In the genomic region with DNA sequence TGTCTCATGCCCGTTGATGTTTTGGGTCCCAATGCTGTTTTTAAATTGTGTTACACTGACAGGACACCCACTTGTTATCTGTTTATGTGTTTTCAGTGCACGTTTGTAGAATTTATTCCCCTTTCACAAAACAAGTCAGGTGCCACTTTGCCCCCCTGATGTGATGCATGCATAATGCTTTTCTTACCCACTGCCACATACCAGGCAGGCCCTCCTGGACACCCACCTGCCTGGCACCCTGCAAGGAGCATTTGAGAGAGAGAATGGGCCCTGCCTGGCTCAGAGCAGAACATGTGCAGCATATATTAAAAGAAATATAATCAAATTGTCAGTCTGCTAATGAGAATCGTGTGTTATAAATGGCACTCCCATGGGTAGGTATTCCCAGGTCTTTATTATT, we compare ENCODE assay signal across 20 cellular contexts. TPM values are rescaled to one million over a fixed set of nuclear protein-coding genes. Genes with fewer than 3 reads are reported as not detected.
A peak's percentile ranks its signal among the peaks of the same experiment; 100 is the strongest.
DNase-seq lines count a peak whose midpoint lies in the region; ATAC-seq and TF ChIP-seq lines count a peak whose summit lies in the region.
"Had no signal": no experiment of that assay in that cellular context is flagged by ENCODE, and none has a peak within 500 bp of the region (broad histone marks: within the 10 kb centered on the region; RNA-seq: fewer than 3 reads in every experiment).

No MANE protein-coding gene starts in this region.

- no peak overlapping the region for H2AK5ac ChIP-seq in trophoblast cell (ENCODE audit: low read length)

- H3K9me2 ChIP-seq in SK-N-SH: no peaks in the 10 kb centered on the region

- H2BK5ac ChIP-seq in trophoblast cell (ENCODE audit: low read depth, low read length, poor library complexity): peak overlapping the region; percentile 17

- no peak for TF ChIP-seq CTCF in SK-N-SH (IDR thresholded peaks at IDR 0.05)
- TF ChIP-seq CTCF in HEK293 (tag by site-specific recombination; IDR thresholded peaks at IDR 0.05): no peak
- TF ChIP-seq CTCF in OCI-LY3 (IDR thresholded peaks at IDR 0.05; ENCODE audit: low read depth, low read length): no peak

- peak overlapping the region; percentile 80 for H4K91ac ChIP-seq in trophoblast cell (ENCODE audit: low read depth, low read length)

- H3K9me3 ChIP-seq in SK-N-SH (no peaks in the 10 kb centered on the region), HEK293 (ENCODE audit: control insufficient read depth, insufficient read depth, low read depth, low read length) (no peaks in the 10 kb centered on the region), OCI-LY3 (ENCODE audit: insufficient read depth, low read length) (no peaks in the 10 kb centered on the region), trophoblast cell (ENCODE audit: insufficient read depth, low read depth, low read length) (no peaks in the 10 kb centered on the region)

- DNase-seq in SK-N-SH: no peak
- no peak for DNase-seq in trophoblast cell
- DNase-seq in T-helper 1 cell: no peak
- DNase-seq: 8988T; Calu3; CD4-positive, alpha-beta memory T cell; DMS79 treated with DMSO at 0.1 percent for 48 hours; EL; HCEC 1CT; HFFc6; KBM-7 had no signal

- H3K18ac ChIP-seq in trophoblast cell (ENCODE audit: low read length): no peak overlapping the region

- H3K9ac ChIP-seq in SK-N-SH: no peak overlapping the region
- H3K9ac ChIP-seq in OCI-LY3 (ENCODE audit: low read length): no peak overlapping the region
- no peak overlapping the region for H3K9ac ChIP-seq in trophoblast cell (ENCODE audit: low read length)
- H3K9ac ChIP-seq: BLaER1 had no signal

- H2BK120ac ChIP-seq in trophoblast cell (ENCODE audit: insufficient read depth, low read length, poor library complexity): peak overlapping the region; percentile 61

- POLR2A ChIA-PET in SK-N-SH (lab: Yijun Ruan, JAX): no interaction called here
- POLR2A ChIA-PET in HEK293 (lab: Yijun Ruan, JAX): no interaction called here

- peaks cover 40% of the 10 kb centered on the region for H3K79me1 ChIP-seq in trophoblast cell (ENCODE audit: low read length)

- no peak overlapping the region for H4K8ac ChIP-seq in trophoblast cell (ENCODE audit: low read depth, low read length)

- no peaks in the 10 kb centered on the region for H3F3A ChIP-seq in SK-N-SH (replicated peaks; ENCODE audit: insufficient read depth)

- H3K4ac ChIP-seq in trophoblast cell (ENCODE audit: low read depth, low read length): no peak overlapping the region

- no peak overlapping the region for H3K4me2 ChIP-seq in SK-N-SH
- peak overlapping the region; percentile 5 for H3K4me2 ChIP-seq in OCI-LY3 (ENCODE audit: low read length)
- no peak overlapping the region for H3K4me2 ChIP-seq in trophoblast cell (ENCODE audit: low read length)

- H3K79me2 ChIP-seq in SK-N-SH (ENCODE audit: insufficient read depth) (no peaks in the 10 kb centered on the region), OCI-LY3 (ENCODE audit: low read length) (no peaks in the 10 kb centered on the region), trophoblast cell (ENCODE audit: control insufficient read depth, insufficient read depth, low read length, poor library complexity) (peaks cover 11% of the 10 kb centered on the region)

- H3K4me3 ChIP-seq in SK-N-SH (ENCODE audit: low read depth in 2 of 2, low read length in 1 of 2) (no peak overlapping the region), HEK293 (ENCODE audit: low read depth, low read length) (no peak overlapping the region), OCI-LY3 (ENCODE audit: low read length) (no peak overlapping the region), trophoblast cell (ENCODE audit: low read depth, low read length) (no peak overlapping the region)
- H3K4me3 ChIP-seq: BLaER1 had no signal

- peak overlapping the region in 1 of 2 experiments; percentile 62; a peak in 2 of 4 replicates for H3K27ac ChIP-seq in SK-N-SH (ENCODE audit: low read depth in 2 of 2, low read length in 1 of 2)
- H3K27ac ChIP-seq in HEK293 (ENCODE audit: extremely low read depth, low read depth, low read length): no peak overlapping the region
- no peak overlapping the region for H3K27ac ChIP-seq in OCI-LY3 (ENCODE audit: low read length)
- H3K27ac ChIP-seq in trophoblast cell (ENCODE audit: low read depth, low read length): no peak overlapping the region
- H3K27ac ChIP-seq: BLaER1 had no signal

- H3K4me1 ChIP-seq in SK-N-SH (ENCODE audit: control insufficient read depth in 1 of 2, insufficient read depth in 2 of 2, low read depth in 1 of 2, low read length in 1 of 2) (peaks cover 0 to 50% of the 10 kb centered on the region in 2 experiments; a peak in 2 of 4 replicates), HEK293 (ENCODE audit: control insufficient read depth, insufficient read depth, low read length) (no peaks in the 10 kb centered on the region), OCI-LY3 (ENCODE audit: low read length) (peaks cover 42% of the 10 kb centered on the region), trophoblast cell (ENCODE audit: control insufficient read depth in 1 of 2, insufficient read depth in 2 of 2, low read length in 2 of 2) (peaks cover 18 to 26% of the 10 kb centered on the region in 2 experiments)

- peak overlapping the region; percentile 90 for H2BK12ac ChIP-seq in trophoblast cell (ENCODE audit: low read length)

- H3K27me3 ChIP-seq in SK-N-SH (ENCODE audit: insufficient read depth): no peaks in the 10 kb centered on the region
- peaks cover 9% of the 10 kb centered on the region; the same call in 1 of the 2 replicates for H3K27me3 ChIP-seq in OCI-LY3 (ENCODE audit: low read depth, low read length)
- no peaks in the 10 kb centered on the region for H3K27me3 ChIP-seq in trophoblast cell (ENCODE audit: insufficient read depth, low read length)
- H3K27me3 ChIP-seq: BLaER1 had no signal

- 29% methylated on average over 3 of the region's 3 CpGs for WGBS in SK-N-SH (ENCODE audit: low lambda C conversion rate)
- no CpG with 5 or more reads among the region's 3 CpGs for WGBS in trophoblast cell (ENCODE audit: extremely low coverage, insufficient coverage, insufficient read length)

- H2AFZ ChIP-seq in SK-N-SH (ENCODE audit: low read depth) (no peak overlapping the region), OCI-LY3 (ENCODE audit: low read depth, low read length) (no peak overlapping the region), trophoblast cell (ENCODE audit: insufficient read depth, low read length, poor library complexity) (no peak overlapping the region)

- H3K23ac ChIP-seq in trophoblast cell (ENCODE audit: low read length): no peak overlapping the region

- no peak overlapping the region for H4K12ac ChIP-seq in trophoblast cell (ENCODE audit: low read depth, low read length)

- ATAC-seq in SK-N-SH treated with all-trans-retinoic acid at 6 μM for 48 hours (no peak), GM21717 (IDR thresholded peaks at IDR 0.05; ENCODE audit: unreplicated experiment) (no peak), HG03378 (IDR thresholded peaks at IDR 0.05; ENCODE audit: unreplicated experiment) (no peak)
- ATAC-seq: HepG2 had no signal

- no peak for TF ChIP-seq RAD21 in SK-N-SH (IDR thresholded peaks at IDR 0.05; ENCODE audit: low read length)

- CTCF ChIA-PET in SK-N-SH (lab: Yijun Ruan, JAX): interaction anchor here (7.4 kb wide), 1 partner anchor 14 kb away, joined by 58 read pairs; no protein-coding TSS in a partner anchor
- CTCF ChIA-PET in HEK293 (lab: Yijun Ruan, JAX): interaction anchor here (0.5 kb wide), 1 partner anchor 509 kb away, joined by 3 read pairs; no protein-coding TSS in a partner anchor

- TF ChIP-seq EP300 in SK-N-SH (IDR thresholded peaks at IDR 0.05; ENCODE audit: borderline replicate concordance in 1 of 2, low read depth in 1 of 2, low read length in 1 of 2): no peak

- no peak overlapping the region for H3K14ac ChIP-seq in trophoblast cell (ENCODE audit: low read length)

- H3K36me3 ChIP-seq in SK-N-SH (replicated peaks in 1 of 2; ENCODE audit: control insufficient read depth in 1 of 2, insufficient read depth in 2 of 2, low read length in 1 of 2) (no peaks in the 10 kb centered on the region), HEK293 (ENCODE audit: control insufficient read depth in 2 of 2, insufficient read depth in 1 of 2, low read length in 2 of 2) (no peaks in the 10 kb centered on the region), OCI-LY3 (replicated peaks; ENCODE audit: low read depth, low read length) (no peaks in the 10 kb centered on the region), trophoblast cell (ENCODE audit: control insufficient read depth in 1 of 2, insufficient read depth in 2 of 2, low read length in 2 of 2) (peaks cover 11 to 32% of the 10 kb centered on the region in 2 experiments)
- H3K36me3 ChIP-seq: BLaER1 had no signal

- H4K20me1 ChIP-seq in SK-N-SH (ENCODE audit: insufficient read depth) (no peaks in the 10 kb centered on the region), OCI-LY3 (ENCODE audit: insufficient read depth, low read length) (no peaks in the 10 kb centered on the region)
- H4K20me1 ChIP-seq: BLaER1 had no signal

TF ChIP-seq in SK-N-SH treated with all-trans-retinoic acid at 6 μM for 48 hours, 23 proteins besides CTCF, POLR2A, EP300 and RAD21:
- TF ChIP-seq TCF4 (CRISPR knock-in tag; IDR thresholded peaks at IDR 0.05; ENCODE audit: borderline replicate concordance) (0 out of 2 replicates have a peak, but pooled peaks have one; percentile 13), ZNF70 (CRISPR knock-in tag; IDR thresholded peaks at IDR 0.05) (no peak)
TF ChIP-seq in SK-N-SH treated with all-trans-retinoic acid at 6 μM for 48 hours: peak in this region for 1.

TF ChIP-seq in SK-N-SH, 30 proteins besides CTCF, POLR2A, EP300 and RAD21:
- TF ChIP-seq GATA2 (CRISPR knock-in tag; IDR thresholded peaks at IDR 0.05): no peak; the same call in 1 of the 2 replicates

TF ChIP-seq in HEK293, 187 proteins besides CTCF, POLR2A, EP300 and RAD21 (continues in another document):
- TF ChIP-seq ZIC2 (tag by site-specific recombination; IDR thresholded peaks at IDR 0.05): peak; percentile 61
- no peak for TF ChIP-seq ZNF560 (tag by site-specific recombination; IDR thresholded peaks at IDR 0.05; ENCODE audit: borderline replicate concordance)
- TF ChIP-seq ZNF623 (tag by site-specific recombination; IDR thresholded peaks at IDR 0.05): no peak
- TF ChIP-seq GLIS1 (tag by site-specific recombination; IDR thresholded peaks at IDR 0.05): peak; percentile 1; the same call in 1 of the 2 replicates
- TF ChIP-seq ZNF335 (tag by site-specific recombination; conservative IDR thresholded peaks at IDR 0.05): no peak
- no peak for TF ChIP-seq ZBTB48 (tag by site-specific recombination; IDR thresholded peaks at IDR 0.05)
- TF ChIP-seq SP7 (tag by site-specific recombination; IDR thresholded peaks at IDR 0.05): no peak
- no peak for TF ChIP-seq ZSCAN16 (tag by site-specific recombination; IDR thresholded peaks at IDR 0.05)
- no peak for TF ChIP-seq YY2 (tag by site-specific recombination; IDR thresholded peaks at IDR 0.05)

RNA-seq across cellular contexts. Expression of gene CKMT2, which starts 52.3 kb away (rescaled TPM):
- polyA plus RNA-seq in SK-N-SH (2012; rRNA removed): not detected in 2 replicates
- polyA plus RNA-seq in SK-N-SH (2012; cell fraction: cytosol; rRNA removed): not detected in 2 replicates
- not detected in 2 replicates for polyA plus RNA-seq in SK-N-SH (2012; cell fraction: nucleus; rRNA removed)
- polyA plus RNA-seq in trophoblast cell (2013): 4.3 TPM in 2 replicates
- polyA plus RNA-seq: CD14-positive monocyte; CD4-positive, alpha-beta memory T cell; IgD-negative memory B cell had no signal
